1 cellular context compared by ENCODE assay signal in the genomic region with DNA sequence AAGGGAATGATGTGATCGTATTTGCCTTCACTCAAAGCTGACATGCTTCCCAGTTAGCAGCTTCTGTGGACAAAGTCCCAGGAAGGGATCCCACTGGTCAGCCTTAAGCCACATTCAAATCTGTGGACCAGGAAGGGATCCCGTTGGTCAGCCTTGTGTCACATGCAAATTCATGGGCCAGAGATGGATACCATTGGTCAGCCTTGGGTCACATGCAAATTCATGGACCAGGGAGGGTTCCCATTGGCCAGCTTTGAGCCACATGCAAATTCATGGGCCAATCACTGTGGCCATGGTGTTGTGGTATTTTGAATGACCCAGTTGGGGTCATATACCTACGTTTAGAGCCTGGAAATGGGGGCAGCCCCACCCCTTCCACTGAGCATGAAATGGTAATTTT.
TF ChIP-seq lines count a peak whose summit lies in the region.

No MANE protein-coding gene starts in this region.

TF ChIP-seq in GM23338, 12 proteins besides CTCF, POLR2A, EP300 and RAD21:
- TF ChIP-seq CREB1 (CRISPR knock-in tag; IDR thresholded peaks at IDR 0.05; ENCODE audit: low read depth) (no peak), ZNF114 (CRISPR knock-in tag; IDR thresholded peaks at IDR 0.05) (no peak), STAT1 (IDR thresholded peaks at IDR 0.05; ENCODE audit: unreplicated experiment) (no peak)
- TF ChIP-seq, protein P1, sequence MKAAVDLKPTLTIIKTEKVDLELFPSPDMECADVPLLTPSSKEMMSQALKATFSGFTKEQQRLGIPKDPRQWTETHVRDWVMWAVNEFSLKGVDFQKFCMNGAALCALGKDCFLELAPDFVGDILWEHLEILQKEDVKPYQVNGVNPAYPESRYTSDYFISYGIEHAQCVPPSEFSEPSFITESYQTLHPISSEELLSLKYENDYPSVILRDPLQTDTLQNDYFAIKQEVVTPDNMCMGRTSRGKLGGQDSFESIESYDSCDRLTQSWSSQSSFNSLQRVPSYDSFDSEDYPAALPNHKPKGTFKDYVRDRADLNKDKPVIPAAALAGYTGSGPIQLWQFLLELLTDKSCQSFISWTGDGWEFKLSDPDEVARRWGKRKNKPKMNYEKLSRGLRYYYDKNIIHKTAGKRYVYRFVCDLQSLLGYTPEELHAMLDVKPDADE (IDR thresholded peaks at IDR 0.05): no peak
- TF ChIP-seq, protein P2, sequence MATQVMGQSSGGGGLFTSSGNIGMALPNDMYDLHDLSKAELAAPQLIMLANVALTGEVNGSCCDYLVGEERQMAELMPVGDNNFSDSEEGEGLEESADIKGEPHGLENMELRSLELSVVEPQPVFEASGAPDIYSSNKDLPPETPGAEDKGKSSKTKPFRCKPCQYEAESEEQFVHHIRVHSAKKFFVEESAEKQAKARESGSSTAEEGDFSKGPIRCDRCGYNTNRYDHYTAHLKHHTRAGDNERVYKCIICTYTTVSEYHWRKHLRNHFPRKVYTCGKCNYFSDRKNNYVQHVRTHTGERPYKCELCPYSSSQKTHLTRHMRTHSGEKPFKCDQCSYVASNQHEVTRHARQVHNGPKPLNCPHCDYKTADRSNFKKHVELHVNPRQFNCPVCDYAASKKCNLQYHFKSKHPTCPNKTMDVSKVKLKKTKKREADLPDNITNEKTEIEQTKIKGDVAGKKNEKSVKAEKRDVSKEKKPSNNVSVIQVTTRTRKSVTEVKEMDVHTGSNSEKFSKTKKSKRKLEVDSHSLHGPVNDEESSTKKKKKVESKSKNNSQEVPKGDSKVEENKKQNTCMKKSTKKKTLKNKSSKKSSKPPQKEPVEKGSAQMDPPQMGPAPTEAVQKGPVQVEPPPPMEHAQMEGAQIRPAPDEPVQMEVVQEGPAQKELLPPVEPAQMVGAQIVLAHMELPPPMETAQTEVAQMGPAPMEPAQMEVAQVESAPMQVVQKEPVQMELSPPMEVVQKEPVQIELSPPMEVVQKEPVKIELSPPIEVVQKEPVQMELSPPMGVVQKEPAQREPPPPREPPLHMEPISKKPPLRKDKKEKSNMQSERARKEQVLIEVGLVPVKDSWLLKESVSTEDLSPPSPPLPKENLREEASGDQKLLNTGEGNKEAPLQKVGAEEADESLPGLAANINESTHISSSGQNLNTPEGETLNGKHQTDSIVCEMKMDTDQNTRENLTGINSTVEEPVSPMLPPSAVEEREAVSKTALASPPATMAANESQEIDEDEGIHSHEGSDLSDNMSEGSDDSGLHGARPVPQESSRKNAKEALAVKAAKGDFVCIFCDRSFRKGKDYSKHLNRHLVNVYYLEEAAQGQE (IDR thresholded peaks at IDR 0.05; ENCODE audit: unreplicated experiment): no peak
TF ChIP-seq in GM23338: peak in this region for 0.
